Comparison of ENCODE assay signal across 1 cellular context in genomic region chr3:129612350-129613204, GRCh38.
TF ChIP-seq lines count a peak whose summit lies in the region.

No MANE protein-coding gene starts in this region.

TF ChIP-seq in IMR-90, 13 proteins besides CTCF, POLR2A, EP300 and RAD21:
- no peak for TF ChIP-seq FOS (IDR thresholded peaks at IDR 0.05; ENCODE audit: low read depth, low read length)
- TF ChIP-seq MAZ (IDR thresholded peaks at IDR 0.05; ENCODE audit: borderline replicate concordance, low read depth, low read length) = no peak
- no peak for TF ChIP-seq ELK1 (IDR thresholded peaks at IDR 0.05; ENCODE audit: borderline replicate concordance, low read depth, low read length)
- TF ChIP-seq RCOR1 (IDR thresholded peaks at IDR 0.05; ENCODE audit: insufficient replicate concordance, low read length) = peak; percentile 55
- no peak for TF ChIP-seq USF2 (IDR thresholded peaks at IDR 0.05; ENCODE audit: low read depth, low read length)
